Comparison of ENCODE assay signal across 14 cellular contexts in genomic region chr6:38489951-38490350, GRCh38.
DNase-seq lines count a peak whose midpoint lies in the region; ATAC-seq and TF ChIP-seq lines count a peak whose summit lies in the region.
"Had no signal": no experiment of that assay in that cellular context is flagged by ENCODE, and none has a peak within 500 bp of the region (broad histone marks: within the 10 kb centered on the region; RNA-seq: fewer than 3 reads in every experiment).

No MANE protein-coding gene starts in this region.

- TF ChIP-seq CTCF in Peyer's patch (IDR thresholded peaks at IDR 0.05) (no peak), foreskin keratinocyte (conservative IDR thresholded peaks at IDR 0.05) (no peak)

- no peak for TF ChIP-seq POLR2A in Peyer's patch (IDR thresholded peaks at IDR 0.05)

- no peaks in the 10 kb centered on the region for H3K4me1 ChIP-seq in Peyer's patch
- H3K4me1 ChIP-seq in foreskin keratinocyte = no peaks in the 10 kb centered on the region

- H3K27me3 ChIP-seq in Peyer's patch (no peaks in the 10 kb centered on the region), foreskin keratinocyte (no peaks in the 10 kb centered on the region)
- H3K27me3 ChIP-seq: cardiac muscle cell had no signal

- H3K27ac ChIP-seq in Peyer's patch = no peak overlapping the region
- H3K27ac ChIP-seq in foreskin keratinocyte = no peak overlapping the region
- H3K27ac ChIP-seq: cardiac muscle cell had no signal

- H3K4me3 ChIP-seq in Peyer's patch = no peak overlapping the region
- H3K4me3 ChIP-seq: cardiac muscle cell had no signal

- H3K36me3 ChIP-seq in Peyer's patch = no peaks in the 10 kb centered on the region
- H3K36me3 ChIP-seq: cardiac muscle cell had no signal

- no peaks in the 10 kb centered on the region for H3K9me3 ChIP-seq in Peyer's patch

- ATAC-seq in foreskin keratinocyte = no peak
- ATAC-seq: Right ventricle myocardium inferior had no signal

- DNase-seq in DMS 273 (lab: John Stamatoyannopoulos, UW; ENCODE audit: unreplicated experiment) (peak; percentile 96), NCI-H1694 treated with DMSO at 0.1 percent for 48 hours (lab: John Stamatoyannopoulos, UW) (peak; percentile 73), astrocyte of the hippocampus (ENCODE audit: low read depth, low spot score) (peak; percentile 34), hepatic stellate cell (ENCODE audit: low spot score) (peak; percentile 18), Peyer's patch (no peak), foreskin keratinocyte (no peak), NCI-H128 (lab: John Stamatoyannopoulos, UW; ENCODE audit: unreplicated experiment) (no peak)
- no peak for DNase-seq in activated CD8-positive, alpha-beta memory T cell treated with anti-CD3 and anti-CD28 coated beads for 24 hours
- DNase-seq: activated naive CD4-positive, alpha-beta T cell treated with anti-CD3 and anti-CD28 coated beads, Interleukin-2, amount 50 U/mL, for 16 hours; effector memory CD4-positive, alpha-beta T cell; NCI-H2081 treated with DMSO at 0.1 percent for 48 hours; retina had no signal

Comparison
In these comparisons a context has a peak if more than half of its experiments do, and no peak if none do; other contexts are left out.
1. DNase-seq: peak in DMS 273 (single experiment), NCI-H1694 treated with DMSO at 0.1 percent for 48 hours (single experiment), astrocyte of the hippocampus (single experiment) and hepatic stellate cell (single experiment); none in Peyer's patch (0 of 3), foreskin keratinocyte (0 of 2), NCI-H128 (single experiment) and activated CD8-positive, alpha-beta memory T cell treated with anti-CD3 and anti-CD28 coated beads for 24 hours (single experiment).